In the genomic region with DNA sequence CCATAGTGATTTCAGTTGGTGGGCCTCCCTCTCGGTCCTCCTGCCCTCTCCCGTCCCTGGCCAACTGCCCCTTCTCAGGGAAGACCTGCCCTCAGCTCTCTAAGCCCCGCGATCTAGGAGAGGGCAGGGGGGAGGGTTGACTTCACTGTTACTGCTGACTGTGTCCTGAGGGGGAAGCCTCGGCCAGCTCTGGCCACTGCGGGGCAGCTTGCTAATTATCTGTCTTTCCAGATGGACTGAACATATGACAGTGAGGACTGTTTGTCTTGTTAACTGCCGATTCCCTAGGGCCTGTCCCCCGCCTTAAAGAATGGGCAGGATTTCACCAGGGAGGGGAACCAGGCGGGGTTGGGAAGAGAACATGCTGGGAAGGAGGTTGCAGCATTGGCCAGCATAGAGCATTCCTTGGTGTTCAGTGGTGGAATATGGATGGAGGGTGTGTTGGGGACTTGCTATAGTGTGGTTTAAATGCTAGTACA, we compare ENCODE assay signal across 1 cellular context.
A peak's percentile ranks its signal among the peaks of the same experiment; 100 is the strongest.
TF ChIP-seq lines count a peak whose summit lies in the region.

No MANE protein-coding gene starts in this region.

TF ChIP-seq in K562, 482 proteins besides CTCF, POLR2A, EP300 and RAD21 (continued from another document and continues in another):
- TF ChIP-seq, protein P1, sequence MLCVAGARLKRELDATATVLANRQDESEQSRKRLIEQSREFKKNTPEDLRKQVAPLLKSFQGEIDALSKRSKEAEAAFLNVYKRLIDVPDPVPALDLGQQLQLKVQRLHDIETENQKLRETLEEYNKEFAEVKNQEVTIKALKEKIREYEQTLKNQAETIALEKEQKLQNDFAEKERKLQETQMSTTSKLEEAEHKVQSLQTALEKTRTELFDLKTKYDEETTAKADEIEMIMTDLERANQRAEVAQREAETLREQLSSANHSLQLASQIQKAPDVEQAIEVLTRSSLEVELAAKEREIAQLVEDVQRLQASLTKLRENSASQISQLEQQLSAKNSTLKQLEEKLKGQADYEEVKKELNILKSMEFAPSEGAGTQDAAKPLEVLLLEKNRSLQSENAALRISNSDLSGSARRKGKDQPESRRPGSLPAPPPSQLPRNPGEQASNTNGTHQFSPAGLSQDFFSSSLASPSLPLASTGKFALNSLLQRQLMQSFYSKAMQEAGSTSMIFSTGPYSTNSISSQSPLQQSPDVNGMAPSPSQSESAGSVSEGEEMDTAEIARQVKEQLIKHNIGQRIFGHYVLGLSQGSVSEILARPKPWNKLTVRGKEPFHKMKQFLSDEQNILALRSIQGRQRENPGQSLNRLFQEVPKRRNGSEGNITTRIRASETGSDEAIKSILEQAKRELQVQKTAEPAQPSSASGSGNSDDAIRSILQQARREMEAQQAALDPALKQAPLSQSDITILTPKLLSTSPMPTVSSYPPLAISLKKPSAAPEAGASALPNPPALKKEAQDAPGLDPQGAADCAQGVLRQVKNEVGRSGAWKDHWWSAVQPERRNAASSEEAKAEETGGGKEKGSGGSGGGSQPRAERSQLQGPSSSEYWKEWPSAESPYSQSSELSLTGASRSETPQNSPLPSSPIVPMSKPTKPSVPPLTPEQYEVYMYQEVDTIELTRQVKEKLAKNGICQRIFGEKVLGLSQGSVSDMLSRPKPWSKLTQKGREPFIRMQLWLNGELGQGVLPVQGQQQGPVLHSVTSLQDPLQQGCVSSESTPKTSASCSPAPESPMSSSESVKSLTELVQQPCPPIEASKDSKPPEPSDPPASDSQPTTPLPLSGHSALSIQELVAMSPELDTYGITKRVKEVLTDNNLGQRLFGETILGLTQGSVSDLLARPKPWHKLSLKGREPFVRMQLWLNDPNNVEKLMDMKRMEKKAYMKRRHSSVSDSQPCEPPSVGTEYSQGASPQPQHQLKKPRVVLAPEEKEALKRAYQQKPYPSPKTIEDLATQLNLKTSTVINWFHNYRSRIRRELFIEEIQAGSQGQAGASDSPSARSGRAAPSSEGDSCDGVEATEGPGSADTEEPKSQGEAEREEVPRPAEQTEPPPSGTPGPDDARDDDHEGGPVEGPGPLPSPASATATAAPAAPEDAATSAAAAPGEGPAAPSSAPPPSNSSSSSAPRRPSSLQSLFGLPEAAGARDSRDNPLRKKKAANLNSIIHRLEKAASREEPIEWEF (CRISPR knock-in tag; IDR thresholded peaks at IDR 0.05), result no peak
- TF ChIP-seq E2F4 (CRISPR knock-in tag; IDR thresholded peaks at IDR 0.05; ENCODE audit: low read depth) (no peak), FOSL1 (tag; conservative IDR thresholded peaks at IDR 0.05) (0 out of 2 replicates have a peak, but pooled peaks have one; percentile 27), ZNF12 (CRISPR knock-in tag; IDR thresholded peaks at IDR 0.05) (no peak), TEAD1 (CRISPR knock-in tag; IDR thresholded peaks at IDR 0.05) (peak; percentile 16 to 17; a peak in 1 of 4 replicates), EGR1 (conservative IDR thresholded peaks at IDR 0.05) (no peak), ZNF507 (tag; conservative IDR thresholded peaks at IDR 0.05) (no peak), ZNF124 (CRISPR knock-in tag; IDR thresholded peaks at IDR 0.05) (no peak), RBBP5 (IDR thresholded peaks at IDR 0.05; ENCODE audit: borderline replicate concordance, insufficient read depth, low read length, poor library complexity, severe bottlenecking) (peak; percentile 58), TCFL5 (CRISPR knock-in tag; conservative IDR thresholded peaks at IDR 0.05) (no peak), XRCC5 (IDR thresholded peaks at IDR 0.05; ENCODE audit: low read depth, low read length) (no peak), CBFA2T3 (IDR thresholded peaks at IDR 0.05) (peak; percentile 87), GATAD2B (IDR thresholded peaks at IDR 0.05; ENCODE audit: borderline replicate concordance) (no peak), ZEB2 (IDR thresholded peaks at IDR 0.05) (0 out of 2 replicates have a peak, but pooled peaks have one; percentile 17), ZNF316 (IDR thresholded peaks at IDR 0.05) (peak; percentile 19; the same call in 1 of the 2 replicates), BRD4 (IDR thresholded peaks at IDR 0.05) (no peak), SOX6 (IDR thresholded peaks at IDR 0.05) (peak; percentile 74; the same call in 1 of the 2 replicates), MGA (IDR thresholded peaks at IDR 0.05) (no peak), NFE2L1 (tag; IDR thresholded peaks at IDR 0.05; ENCODE audit: borderline replicate concordance, low read depth) (no peak), EWSR1 (IDR thresholded peaks at IDR 0.05; ENCODE audit: borderline replicate concordance, low read depth, partially characterized antibody) (no peak), HEY1 (CRISPR knock-in tag; IDR thresholded peaks at IDR 0.05; ENCODE audit: borderline replicate concordance) (no peak), MYC (IDR thresholded peaks at IDR 0.05; ENCODE audit: low read depth, low read length) (0 out of 2 replicates have a peak, but pooled peaks have one; percentile 35), MYC (CRISPR knock-in tag; IDR thresholded peaks at IDR 0.05; ENCODE audit: borderline replicate concordance, low read depth) (0 out of 2 replicates have a peak, but pooled peaks have one; percentile 36), RB1 (IDR thresholded peaks at IDR 0.05; ENCODE audit: low read depth) (peak; percentile 64; the same call in 1 of the 2 replicates), ZSCAN32 (CRISPR knock-in tag; IDR thresholded peaks at IDR 0.05) (no peak), USF2 (CRISPR knock-in tag; IDR thresholded peaks at IDR 0.05) (no peak), FOXM1 (IDR thresholded peaks at IDR 0.05; ENCODE audit: low read depth) (peak; percentile 20; the same call in 1 of the 2 replicates), FOXM1 (CRISPR knock-in tag; IDR thresholded peaks at IDR 0.05; ENCODE audit: low read depth) (no peak), C11orf30 (IDR thresholded peaks at IDR 0.05; ENCODE audit: low read depth) (peak; percentile 45), BCOR (IDR thresholded peaks at IDR 0.05) (no peak), MEF2D (tag; conservative IDR thresholded peaks at IDR 0.05; ENCODE audit: low read depth) (no peak), KLF16 (IDR thresholded peaks at IDR 0.05) (0 out of 2 replicates have a peak, but pooled peaks have one; percentile 55), RBM14 (IDR thresholded peaks at IDR 0.05; ENCODE audit: borderline replicate concordance, insufficient read depth, low read depth, low read length) (no peak)
- TF ChIP-seq, protein P2, sequence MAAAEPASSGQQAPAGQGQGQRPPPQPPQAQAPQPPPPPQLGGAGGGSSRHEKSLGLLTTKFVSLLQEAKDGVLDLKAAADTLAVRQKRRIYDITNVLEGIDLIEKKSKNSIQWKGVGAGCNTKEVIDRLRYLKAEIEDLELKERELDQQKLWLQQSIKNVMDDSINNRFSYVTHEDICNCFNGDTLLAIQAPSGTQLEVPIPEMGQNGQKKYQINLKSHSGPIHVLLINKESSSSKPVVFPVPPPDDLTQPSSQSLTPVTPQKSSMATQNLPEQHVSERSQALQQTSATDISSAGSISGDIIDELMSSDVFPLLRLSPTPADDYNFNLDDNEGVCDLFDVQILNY (CRISPR knock-in tag; IDR thresholded peaks at IDR 0.05), result no peak
- TF ChIP-seq, protein P3, sequence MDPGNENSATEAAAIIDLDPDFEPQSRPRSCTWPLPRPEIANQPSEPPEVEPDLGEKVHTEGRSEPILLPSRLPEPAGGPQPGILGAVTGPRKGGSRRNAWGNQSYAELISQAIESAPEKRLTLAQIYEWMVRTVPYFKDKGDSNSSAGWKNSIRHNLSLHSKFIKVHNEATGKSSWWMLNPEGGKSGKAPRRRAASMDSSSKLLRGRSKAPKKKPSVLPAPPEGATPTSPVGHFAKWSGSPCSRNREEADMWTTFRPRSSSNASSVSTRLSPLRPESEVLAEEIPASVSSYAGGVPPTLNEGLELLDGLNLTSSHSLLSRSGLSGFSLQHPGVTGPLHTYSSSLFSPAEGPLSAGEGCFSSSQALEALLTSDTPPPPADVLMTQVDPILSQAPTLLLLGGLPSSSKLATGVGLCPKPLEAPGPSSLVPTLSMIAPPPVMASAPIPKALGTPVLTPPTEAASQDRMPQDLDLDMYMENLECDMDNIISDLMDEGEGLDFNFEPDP (CRISPR knock-in tag; IDR thresholded peaks at IDR 0.05), result no peak
- TF ChIP-seq, protein P4, sequence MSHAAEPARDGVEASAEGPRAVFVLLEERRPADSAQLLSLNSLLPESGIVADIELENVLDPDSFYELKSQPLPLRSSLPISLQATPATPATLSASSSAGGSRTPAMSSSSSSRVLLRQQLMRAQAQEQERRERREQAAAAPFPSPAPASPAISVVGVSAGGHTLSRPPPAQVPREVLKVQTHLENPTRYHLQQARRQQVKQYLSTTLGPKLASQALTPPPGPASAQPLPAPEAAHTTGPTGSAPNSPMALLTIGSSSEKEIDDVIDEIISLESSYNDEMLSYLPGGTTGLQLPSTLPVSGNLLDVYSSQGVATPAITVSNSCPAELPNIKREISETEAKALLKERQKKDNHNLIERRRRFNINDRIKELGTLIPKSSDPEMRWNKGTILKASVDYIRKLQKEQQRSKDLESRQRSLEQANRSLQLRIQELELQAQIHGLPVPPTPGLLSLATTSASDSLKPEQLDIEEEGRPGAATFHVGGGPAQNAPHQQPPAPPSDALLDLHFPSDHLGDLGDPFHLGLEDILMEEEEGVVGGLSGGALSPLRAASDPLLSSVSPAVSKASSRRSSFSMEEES (CRISPR knock-in tag; IDR thresholded peaks at IDR 0.05), result no peak
